Comparison of ENCODE assay signal across 18 cellular contexts in the genomic region with DNA sequence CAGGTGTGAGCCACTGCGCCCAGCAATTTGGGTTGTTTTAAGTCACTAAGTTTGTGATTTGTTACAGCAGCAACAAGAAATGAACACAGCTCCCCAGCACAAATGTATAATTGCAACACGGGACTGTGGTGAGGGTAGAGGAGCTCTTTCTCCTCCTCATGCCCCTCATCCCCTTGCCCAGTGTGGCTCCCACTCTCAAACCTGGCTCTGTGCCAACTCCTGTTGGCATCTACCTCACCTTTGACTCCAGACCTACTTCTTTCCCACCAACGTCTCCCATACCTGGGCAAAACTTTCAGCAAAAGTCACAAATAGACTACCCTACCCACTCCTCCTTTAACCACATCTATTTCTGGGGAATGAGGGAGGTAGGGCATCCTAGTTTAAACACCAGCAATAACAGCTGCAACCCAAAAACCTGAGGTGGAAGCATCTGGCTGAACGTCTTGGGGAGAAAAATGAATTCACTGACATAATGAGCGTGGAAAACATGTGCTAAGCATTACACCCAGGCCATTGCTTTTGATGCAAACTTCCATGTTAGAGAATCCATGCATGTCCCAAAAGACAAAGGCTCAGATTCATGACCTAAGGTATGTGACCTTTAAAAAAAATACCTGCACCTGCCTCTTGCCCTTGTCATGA.
"Had no signal": no experiment of that assay in that cellular context is flagged by ENCODE, and none has a peak within 500 bp of the region (broad histone marks: within the 10 kb centered on the region; RNA-seq: fewer than 3 reads in every experiment).

No MANE protein-coding gene starts in this region.

- H3K4me2 ChIP-seq: KMS-11 had no signal

- ATAC-seq: SK-N-SH treated with all-trans-retinoic acid at 6 μM for 48 hours had no signal

- H3K27ac ChIP-seq: KMS-11, RWPE1 had no signal

- DNase-seq: Kasumi-1; MM.1S; NCI-H1092 treated with DMSO at 0.1 percent for 48 hours; NCI-H1436; NCI-H187; NCI-H2029; NCI-H2171 treated with DMSO at 0.1 percent for 48 hours; NCI-H345; NCI-H446 treated with DMSO at 0.1 percent for 48 hours; NCI-H510A treated with DMSO at 0.1 percent for 48 hours; NCI-H526; NCI-H748 treated with DMSO at 0.1 percent for 48 hours; NK-92 treated with Interleukin-12 subunit alpha and Interleukin-12 subunit beta, amount 100 ng/mL, for 24 hours; SHP77; T-helper 1 cell had no signal

- H3K9ac ChIP-seq: KMS-11 had no signal
